2 cellular contexts compared by ENCODE assay signal in genomic region chr6:135183532-135184440, GRCh38.
A peak's percentile ranks its signal among the peaks of the same experiment; 100 is the strongest.
TF ChIP-seq lines count a peak whose summit lies in the region.

No MANE protein-coding gene starts in this region.

TF ChIP-seq in HEK293, 187 proteins besides CTCF, POLR2A, EP300 and RAD21 (continued from another document and continues in another):
- TF ChIP-seq PBX3 (CRISPR knock-in tag; IDR thresholded peaks at IDR 0.05) (no peak), ZNF362 (tag by site-specific recombination; IDR thresholded peaks at IDR 0.05) (peak; percentile 92), ZNF777 (tag by site-specific recombination; IDR thresholded peaks at IDR 0.05; ENCODE audit: borderline replicate concordance) (no peak), OSR2 (tag by site-specific recombination; IDR thresholded peaks at IDR 0.05) (no peak), ZNF24 (tag by site-specific recombination; IDR thresholded peaks at IDR 0.05) (no peak), ZNF133 (tag by site-specific recombination; IDR thresholded peaks at IDR 0.05) (no peak), ELK4 (IDR thresholded peaks at IDR 0.05; ENCODE audit: borderline replicate concordance, low read depth, low read length) (no peak), SP2 (tag by site-specific recombination; IDR thresholded peaks at IDR 0.05) (no peak), MEIS1 (CRISPR knock-in tag; IDR thresholded peaks at IDR 0.05; ENCODE audit: borderline replicate concordance) (no peak), ZBTB49 (tag by site-specific recombination; IDR thresholded peaks at IDR 0.05; ENCODE audit: low read depth) (no peak), EGR2 (tag by site-specific recombination; IDR thresholded peaks at IDR 0.05; ENCODE audit: low read depth) (no peak)
- TF ChIP-seq, protein P1, sequence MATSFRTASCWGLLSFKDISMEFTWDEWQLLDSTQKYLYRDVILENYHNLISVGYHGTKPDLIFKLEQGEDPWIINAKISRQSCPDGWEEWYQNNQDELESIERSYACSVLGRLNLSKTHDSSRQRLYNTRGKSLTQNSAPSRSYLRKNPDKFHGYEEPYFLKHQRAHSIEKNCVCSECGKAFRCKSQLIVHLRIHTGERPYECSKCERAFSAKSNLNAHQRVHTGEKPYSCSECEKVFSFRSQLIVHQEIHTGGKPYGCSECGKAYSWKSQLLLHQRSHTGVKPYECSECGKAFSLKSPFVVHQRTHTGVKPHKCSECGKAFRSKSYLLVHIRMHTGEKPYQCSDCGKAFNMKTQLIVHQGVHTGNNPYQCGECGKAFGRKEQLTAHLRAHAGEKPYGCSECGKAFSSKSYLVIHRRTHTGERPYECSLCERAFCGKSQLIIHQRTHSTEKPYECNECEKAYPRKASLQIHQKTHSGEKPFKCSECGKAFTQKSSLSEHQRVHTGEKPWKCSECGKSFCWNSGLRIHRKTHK (tag by site-specific recombination; IDR thresholded peaks at IDR 0.05) = no peak
- TF ChIP-seq, protein P2, sequence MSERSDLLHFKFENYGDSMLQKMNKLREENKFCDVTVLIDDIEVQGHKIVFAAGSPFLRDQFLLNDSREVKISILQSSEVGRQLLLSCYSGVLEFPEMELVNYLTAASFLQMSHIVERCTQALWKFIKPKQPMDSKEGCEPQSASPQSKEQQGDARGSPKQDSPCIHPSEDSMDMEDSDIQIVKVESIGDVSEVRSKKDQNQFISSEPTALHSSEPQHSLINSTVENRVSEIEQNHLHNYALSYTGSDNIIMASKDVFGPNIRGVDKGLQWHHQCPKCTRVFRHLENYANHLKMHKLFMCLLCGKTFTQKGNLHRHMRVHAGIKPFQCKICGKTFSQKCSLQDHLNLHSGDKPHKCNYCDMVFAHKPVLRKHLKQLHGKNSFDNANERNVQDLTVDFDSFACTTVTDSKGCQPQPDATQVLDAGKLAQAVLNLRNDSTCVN (tag by site-specific recombination; optimal IDR thresholded peaks at IDR 0.05) = no peak
- TF ChIP-seq, protein P3, sequence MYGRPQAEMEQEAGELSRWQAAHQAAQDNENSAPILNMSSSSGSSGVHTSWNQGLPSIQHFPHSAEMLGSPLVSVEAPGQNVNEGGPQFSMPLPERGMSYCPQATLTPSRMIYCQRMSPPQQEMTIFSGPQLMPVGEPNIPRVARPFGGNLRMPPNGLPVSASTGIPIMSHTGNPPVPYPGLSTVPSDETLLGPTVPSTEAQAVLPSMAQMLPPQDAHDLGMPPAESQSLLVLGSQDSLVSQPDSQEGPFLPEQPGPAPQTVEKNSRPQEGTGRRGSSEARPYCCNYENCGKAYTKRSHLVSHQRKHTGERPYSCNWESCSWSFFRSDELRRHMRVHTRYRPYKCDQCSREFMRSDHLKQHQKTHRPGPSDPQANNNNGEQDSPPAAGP (tag by site-specific recombination; IDR thresholded peaks at IDR 0.05) = no peak

TF ChIP-seq in GM12878, 131 proteins besides CTCF, POLR2A, EP300 and RAD21 (continued from another document and continues in another):
- TF ChIP-seq ZBTB33 (IDR thresholded peaks at IDR 0.05) = no peak
- no peak for TF ChIP-seq ZNF622 (IDR thresholded peaks at IDR 0.05)
- TF ChIP-seq GABPA (IDR thresholded peaks at IDR 0.05; ENCODE audit: low read depth) = 0 out of 2 replicates have a peak, but pooled peaks have one; percentile 24
- no peak for TF ChIP-seq CHD4 (IDR thresholded peaks at IDR 0.05)
- peak; percentile 81; the same call in 1 of the 2 replicates for TF ChIP-seq YY1 (IDR thresholded peaks at IDR 0.05; ENCODE audit: low read depth, low read length)
- TF ChIP-seq KAT2A (conservative IDR thresholded peaks at IDR 0.05; ENCODE audit: control insufficient read depth, low read depth, low read length) = no peak
- TF ChIP-seq CEBPB (IDR thresholded peaks at IDR 0.05; ENCODE audit: borderline replicate concordance in 1 of 2, low read depth in 2 of 2, low read length in 2 of 2) = peak in 1 of 2 experiments; percentile 41; a peak in 1 of 4 replicates
- TF ChIP-seq, protein P4, sequence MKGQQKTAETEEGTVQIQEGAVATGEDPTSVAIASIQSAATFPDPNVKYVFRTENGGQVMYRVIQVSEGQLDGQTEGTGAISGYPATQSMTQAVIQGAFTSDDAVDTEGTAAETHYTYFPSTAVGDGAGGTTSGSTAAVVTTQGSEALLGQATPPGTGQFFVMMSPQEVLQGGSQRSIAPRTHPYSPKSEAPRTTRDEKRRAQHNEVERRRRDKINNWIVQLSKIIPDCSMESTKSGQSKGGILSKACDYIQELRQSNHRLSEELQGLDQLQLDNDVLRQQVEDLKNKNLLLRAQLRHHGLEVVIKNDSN (IDR thresholded peaks at IDR 0.05; ENCODE audit: borderline replicate concordance, extremely low read length, insufficient read depth, low read depth, low read length) = no peak
- no peak for TF ChIP-seq PAX5 (IDR thresholded peaks at IDR 0.05; ENCODE audit: borderline replicate concordance, low read depth, low read length)
- TF ChIP-seq ZNF592 (IDR thresholded peaks at IDR 0.05) = no peak
- TF ChIP-seq MLLT1 (IDR thresholded peaks at IDR 0.05) = no peak
- peak; percentile 55; the same call in 1 of the 2 replicates for TF ChIP-seq MTA3 (IDR thresholded peaks at IDR 0.05; ENCODE audit: borderline replicate concordance, low read length)
- no peak for TF ChIP-seq RELB (IDR thresholded peaks at IDR 0.05; ENCODE audit: low read depth)
- no peak for TF ChIP-seq NR2C1 (IDR thresholded peaks at IDR 0.05)
- TF ChIP-seq ZNF24 (IDR thresholded peaks at IDR 0.05) = 0 out of 2 replicates have a peak, but pooled peaks have one; percentile 54
- no peak for TF ChIP-seq USF2 (IDR thresholded peaks at IDR 0.05; ENCODE audit: borderline replicate concordance, low read depth, low read length)
- TF ChIP-seq FOXK2 (IDR thresholded peaks at IDR 0.05) = no peak
- TF ChIP-seq ZBTB40 (IDR thresholded peaks at IDR 0.05; ENCODE audit: borderline replicate concordance) = peak; percentile 58; the same call in 1 of the 2 replicates
- no peak for TF ChIP-seq ZNF274 (IDR thresholded peaks at IDR 0.05; ENCODE audit: insufficient read depth, insufficient read length)
- peak; percentile 62; the same call in 1 of the 2 replicates for TF ChIP-seq CBFB (IDR thresholded peaks at IDR 0.05; ENCODE audit: low read depth)
- no peak for TF ChIP-seq PAX8 (IDR thresholded peaks at IDR 0.05)
- TF ChIP-seq IRF3 (IDR thresholded peaks at IDR 0.05) = no peak
- peak; percentile 36; the same call in 1 of the 2 replicates for TF ChIP-seq ATF7 (IDR thresholded peaks at IDR 0.05; ENCODE audit: low read depth)
- TF ChIP-seq JUNB (IDR thresholded peaks at IDR 0.05) = no peak
